ENCODE assay signal across 11 cellular contexts in the genomic region with DNA sequence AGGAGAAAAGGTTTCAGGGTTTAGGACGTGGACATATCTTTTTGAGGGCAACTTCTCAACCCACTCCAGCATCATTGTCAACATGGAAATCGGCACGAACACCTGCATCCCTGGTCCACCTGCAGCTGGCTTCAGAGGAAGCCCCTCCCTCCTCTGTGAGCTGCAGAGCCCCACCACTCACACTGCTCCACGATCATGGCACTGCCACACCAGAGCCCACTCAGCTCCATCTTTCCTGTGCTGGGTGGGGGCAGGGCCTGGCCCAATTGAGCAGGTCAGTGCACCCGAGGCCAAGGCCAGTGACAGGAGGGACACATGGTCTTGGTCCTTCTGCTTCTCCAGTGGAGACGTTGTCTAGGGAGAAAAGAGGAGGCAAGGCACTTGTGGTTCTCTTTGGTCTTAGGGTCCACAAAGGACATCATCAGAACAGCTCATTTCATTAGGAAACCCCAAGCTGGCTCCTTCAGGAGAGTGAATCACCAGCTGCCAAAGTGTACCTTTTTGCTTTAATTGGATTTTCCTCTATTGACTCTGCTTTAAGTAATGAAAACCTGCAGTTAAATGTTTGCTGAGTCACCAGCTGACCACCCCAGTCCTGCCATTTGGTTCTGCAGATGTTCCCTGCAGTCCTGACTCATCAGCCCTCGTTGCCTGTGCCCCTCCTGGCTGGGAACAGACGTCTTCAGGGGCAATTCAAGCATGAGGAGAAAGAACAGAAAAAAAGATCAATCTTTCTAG. TPM values are rescaled to one million over a fixed set of nuclear protein-coding genes. Genes with fewer than 3 reads are reported as not detected.
DNase-seq lines count a peak whose midpoint lies in the region; ATAC-seq lines count a peak whose summit lies in the region.
"Had no signal": no experiment of that assay in that cellular context is flagged by ENCODE, and none has a peak within 500 bp of the region (broad histone marks: within the 10 kb centered on the region; RNA-seq: fewer than 3 reads in every experiment).

No MANE protein-coding gene starts in this region.

- DNase-seq in DMS 273 (lab: John Stamatoyannopoulos, UW; ENCODE audit: unreplicated experiment) (peak; percentile 17), DMS 273 treated with DMSO at 0.1 percent for 48 hours (lab: John Stamatoyannopoulos, UW) (no peak), NCI-H1417 (lab: John Stamatoyannopoulos, UW) (peak in 2 of 3 experiments; percentile 75 to 87), SHP77 treated with DMSO at 0.1 percent for 48 hours (lab: John Stamatoyannopoulos, UW) (peak; percentile 95), myocyte (ENCODE audit: low read depth) (peak; percentile 23), GM03348 (ENCODE audit: low spot score) (no peak)
- DNase-seq: activated naive CD8-positive, alpha-beta T cell treated with anti-CD3 and anti-CD28 coated beads, Interleukin-2, amount 10 ng/mL, durations not matched to agents 7 days and 5 days; dermis blood vessel endothelial cell had no signal

- ATAC-seq in GM18511 (IDR thresholded peaks at IDR 0.05; ENCODE audit: unreplicated experiment), result no peak
- ATAC-seq in HG03175 (IDR thresholded peaks at IDR 0.05; ENCODE audit: unreplicated experiment), result no peak
- ATAC-seq: foreskin keratinocyte had no signal

RNA-seq across cellular contexts. Expression of gene UBE2QL1, which starts 56.2 kb away (rescaled TPM):
- 0.08 TPM in 1 of 2 replicates, not detected in the other for total RNA-seq in myocyte
- not detected for polyA plus RNA-seq in myocyte (2012)
- total RNA-seq: activated naive CD8-positive, alpha-beta T cell treated with anti-CD3 and anti-CD28 coated beads, Interleukin-2, amount 10 ng/mL, durations not matched to agents 7 days and 5 days; foreskin keratinocyte had no signal
- polyA plus RNA-seq: foreskin keratinocyte had no signal

Comparison
In these comparisons a context has a peak if more than half of its experiments do, and no peak if none do; other contexts are left out.
1. DNase-seq: peak in DMS 273 (single experiment), NCI-H1417 (2 of 3), SHP77 treated with DMSO at 0.1 percent for 48 hours (single experiment) and myocyte (single experiment); none in DMS 273 treated with DMSO at 0.1 percent for 48 hours (single experiment) and GM03348 (single experiment).